8 cellular contexts compared by ENCODE assay signal in genomic region chr2:47782557-47783490, GRCh38. TPM values are rescaled to one million over a fixed set of nuclear protein-coding genes. Genes with fewer than 3 reads are reported as not detected.
A peak's percentile ranks its signal among the peaks of the same experiment; 100 is the strongest.
DNase-seq lines count a peak whose midpoint lies in the region; ATAC-seq and TF ChIP-seq lines count a peak whose summit lies in the region.

Gene MSH6, plus strand, starts transcription at chr2:47783145. Its CDS starts 89 bp downstream, at chr2:47783234.

- peak; percentile 90 for DNase-seq in NCI-H146 (lab: John Stamatoyannopoulos, UW)
- DNase-seq in amniotic stem cell (lab: John Stamatoyannopoulos, UW): peak; percentile 77
- peak; percentile 90 for DNase-seq in left cardiac atrium
- peak; percentile 90 to 93 for DNase-seq in psoas muscle

- peak; percentile 79 for TF ChIP-seq POLR2A in GM15510 (IDR thresholded peaks at IDR 0.05; ENCODE audit: borderline replicate concordance, extremely low read depth, insufficient read length)

- H3K4me1 ChIP-seq in psoas muscle: no peaks in the 10 kb centered on the region
- no peaks in the 10 kb centered on the region for H3K4me1 ChIP-seq in urinary bladder (ENCODE audit: insufficient read depth)

- no peaks in the 10 kb centered on the region for H3K9me3 ChIP-seq in psoas muscle

- 0 to 1% (median 1%) methylated on average over 77 to 103 of the region's 103 CpGs for WGBS in psoas muscle, 3 donors
- under 1% methylated on average over 103 of the region's 103 CpGs for WGBS in urinary bladder

- ATAC-seq in HG02870 (IDR thresholded peaks at IDR 0.05; ENCODE audit: unreplicated experiment): peak; percentile 80
- ATAC-seq in left cardiac atrium: peak; percentile 98
- peak; percentile 99 to 100 (median 100) for ATAC-seq in psoas muscle

- peak within 1 kb of the TSS; percentile 97 for H3K4me3 ChIP-seq in psoas muscle
- peak within 1 kb of the TSS; percentile 96 for H3K4me3 ChIP-seq in urinary bladder (ENCODE audit: low read depth, low read length)

- no peak for TF ChIP-seq CTCF in psoas muscle (IDR thresholded peaks at IDR 0.05)

- H3K27ac ChIP-seq in psoas muscle (peak within 1 kb of the TSS; percentile 82), urinary bladder (ENCODE audit: low read depth) (peak within 1 kb of the TSS; percentile 95)

- H3K36me3 ChIP-seq in psoas muscle (ENCODE audit: insufficient read depth in 1 of 2, low read depth in 1 of 2) (peaks cover 0 to 5% of the 10 kb centered on the region in 2 donors), urinary bladder (ENCODE audit: insufficient read depth) (no peaks in the 10 kb centered on the region)

- intact Hi-C loops in T-helper 1 cell treated with Interleukin-12 subunit alpha and Interleukin-12 subunit beta and Interleukin-4 antibody, amounts not matched to agents 30 ng/mL and 1 ng/mL, for 36 hours (cut with micrococcal nuclease): loop anchor here (1.0 to 2.0 kb wide), 8 partner anchors 26 to 866 kb away; partner anchors contain the start of genes FBXO11 and MSH2
- intact Hi-C loops in left cardiac atrium (cut with DNase I): loop anchor here (10.0 kb wide), 2 partner anchors 122 to 322 kb away; partner anchors contain the start of gene FBXO11 (in 1 of the 2)
- intact Hi-C loops in psoas muscle (cut with DNase I): loop anchor here (5.0 to 10.0 kb wide), 4 partner anchors 122 to 1201 kb away; partner anchors contain the start of gene FBXO11 (in 2 of the 2)

- H3K27me3 ChIP-seq in psoas muscle (ENCODE audit: insufficient read depth in 3 of 3, low read length in 2 of 3): no peaks in the 10 kb centered on the region

RNA-seq across cellular contexts. Expression of gene MSH6, which starts in this region (rescaled TPM):
- 75.3 and 83.4 TPM in 2 replicates for total RNA-seq in T-helper 1 cell treated with Interleukin-12 subunit alpha and Interleukin-12 subunit beta and Interleukin-4 antibody, amounts not matched to agents 30 ng/mL and 1 ng/mL, for 36 hours
- 10 to 100 TPM; 24.9 to 25.2 TPM for total RNA-seq in left cardiac atrium
- total RNA-seq in psoas muscle: 10 to 100 TPM; 12.0 to 21.1 (median 17.3) TPM
- polyA plus RNA-seq in psoas muscle: 10 to 100 TPM in 1 of 3 donors, 1 to 10 TPM in 2; 7.7 to 11.0 (median 9.8) TPM
- 64.3 TPM for total RNA-seq in urinary bladder
- polyA plus RNA-seq in urinary bladder: 28.4 TPM

Comparison
In these comparisons a context has a peak if more than half of its experiments do, and no peak if none do; other contexts are left out.
1. Peak in every context shown above with its lines: DNase-seq, ATAC-seq, H3K4me3 ChIP-seq and H3K27ac ChIP-seq.